Comparison of ENCODE assay signal across 9 cellular contexts in genomic region chr16:69179255-69180010, GRCh38. TPM values are rescaled to one million over a fixed set of nuclear protein-coding genes. Genes with fewer than 3 reads are reported as not detected.
DNase-seq lines count a peak whose midpoint lies in the region; ATAC-seq and TF ChIP-seq lines count a peak whose summit lies in the region.
"Had no signal": no experiment of that assay in that cellular context is flagged by ENCODE, and none has a peak within 500 bp of the region (broad histone marks: within the 10 kb centered on the region; RNA-seq: fewer than 3 reads in every experiment).

No MANE protein-coding gene starts in this region.

- H3K9ac ChIP-seq in liver (ENCODE audit: low read depth in 1 of 2, low read length in 2 of 2), result no peak overlapping the region
- no peak overlapping the region for H3K9ac ChIP-seq in Karpas-422 (ENCODE audit: low read length)

- no peaks in the 10 kb centered on the region for H4K20me1 ChIP-seq in Karpas-422 (ENCODE audit: insufficient read depth, low read depth, low read length)

- no peak overlapping the region for H3K4me3 Mint-ChIP-seq in activated T-cell treated with anti-CD3 and anti-CD28 coated beads, Interleukin-2, amount 50 U/mL, for 72 hours
- H3K4me3 Mint-ChIP-seq in activated T-cell treated with anti-CD3 and anti-CD28 coated beads, Interleukin-2, amount 50 U/mL, for 24 hours, result no peak overlapping the region

- TF ChIP-seq CTCF in body of pancreas (IDR thresholded peaks at IDR 0.05) (no peak), liver (IDR thresholded peaks at IDR 0.05; ENCODE audit: low read depth, low read length, missing input control) (no peak), vagina (IDR thresholded peaks at IDR 0.05) (no peak)

- H3K9me3 ChIP-seq in body of pancreas (no peaks in the 10 kb centered on the region), liver (ENCODE audit: control insufficient read depth in 4 of 4, low read length in 3 of 4) (no peaks in the 10 kb centered on the region), vagina (no peaks in the 10 kb centered on the region), Karpas-422 (ENCODE audit: low read length) (no peaks in the 10 kb centered on the region)

- H3K36me3 ChIP-seq in body of pancreas (replicated peaks in 1 of 2; ENCODE audit: insufficient read depth in 1 of 2, low read depth in 2 of 2) (no peaks in the 10 kb centered on the region), liver (ENCODE audit: control insufficient read depth in 4 of 4, insufficient read depth in 3 of 4, low read depth in 1 of 4, low read length in 3 of 4) (no peaks in the 10 kb centered on the region), vagina (no peaks in the 10 kb centered on the region), Karpas-422 (ENCODE audit: insufficient read depth, low read length) (no peaks in the 10 kb centered on the region)

- no peaks in the 10 kb centered on the region for H3K36me3 Mint-ChIP-seq in activated T-cell treated with anti-CD3 and anti-CD28 coated beads, Interleukin-2, amount 50 U/mL, for 72 hours (ENCODE audit: insufficient read depth in 2 of 2)
- H3K36me3 Mint-ChIP-seq in activated T-cell treated with anti-CD3 and anti-CD28 coated beads, Interleukin-2, amount 50 U/mL, for 24 hours (ENCODE audit: low read depth), result peaks cover 31% of the 10 kb centered on the region

- 3% methylated on average over 7 of the region's 7 CpGs for WGBS in body of pancreas, 2 donors
- 45% methylated on average over 7 of the region's 7 CpGs for WGBS in liver

- peak overlapping the region; percentile 31 for H3K27ac Mint-ChIP-seq in activated T-cell treated with anti-CD3 and anti-CD28 coated beads, Interleukin-2, amount 50 U/mL, for 72 hours
- H3K27ac Mint-ChIP-seq in activated T-cell treated with anti-CD3 and anti-CD28 coated beads, Interleukin-2, amount 50 U/mL, for 24 hours, result no peak overlapping the region

- no peak for TF ChIP-seq POLR2A in body of pancreas (IDR thresholded peaks at IDR 0.05)
- TF ChIP-seq POLR2A in vagina (IDR thresholded peaks at IDR 0.05), result no peak

- H3K4me3 ChIP-seq in body of pancreas (no peak overlapping the region), liver (ENCODE audit: low read depth in 1 of 3, low read length in 3 of 3) (no peak overlapping the region), vagina (peak overlapping the region in 1 of 2 donors; percentile 10), Karpas-422 (ENCODE audit: low read length) (no peak overlapping the region)

- no peaks in the 10 kb centered on the region for H3K9me3 Mint-ChIP-seq in activated T-cell treated with anti-CD3 and anti-CD28 coated beads, Interleukin-2, amount 50 U/mL, for 72 hours
- no peaks in the 10 kb centered on the region for H3K9me3 Mint-ChIP-seq in activated T-cell treated with anti-CD3 and anti-CD28 coated beads, Interleukin-2, amount 50 U/mL, for 24 hours

- H3K4me2 ChIP-seq in Karpas-422 (ENCODE audit: low read depth, low read length, poor library complexity, severe bottlenecking), result no peak overlapping the region

- H3K27me3 ChIP-seq in body of pancreas (no peaks in the 10 kb centered on the region), liver (ENCODE audit: control insufficient read depth in 4 of 4, insufficient read depth in 4 of 4, low read length in 3 of 4) (no peaks in the 10 kb centered on the region), vagina (no peaks in the 10 kb centered on the region), Karpas-422 (ENCODE audit: low read length) (no peaks in the 10 kb centered on the region)

- no peak for DNase-seq in activated T-cell treated with anti-CD3 and anti-CD28 coated beads, Interleukin-2, amount 50 U/mL, for 72 hours
- no peak for DNase-seq in activated T-cell treated with anti-CD3 and anti-CD28 coated beads, Interleukin-2, amount 50 U/mL, for 48 hours
- peak; percentile 91 to 96 (median 94) for DNase-seq in body of pancreas
- no peak for DNase-seq in vagina (ENCODE audit: extremely low spot score in 2 of 2)
- DNase-seq in Karpas-422, result no peak
- DNase-seq in activated T-cell treated with anti-CD3 and anti-CD28 coated beads, Interleukin-2, amount 50 U/mL, for 24 hours, result no peak
- no peak for DNase-seq in NCI-H345 (lab: John Stamatoyannopoulos, UW)

- H3K4me1 Mint-ChIP-seq in activated T-cell treated with anti-CD3 and anti-CD28 coated beads, Interleukin-2, amount 50 U/mL, for 72 hours (ENCODE audit: low read depth), result peaks cover 14% of the 10 kb centered on the region
- H3K4me1 Mint-ChIP-seq in activated T-cell treated with anti-CD3 and anti-CD28 coated beads, Interleukin-2, amount 50 U/mL, for 24 hours (ENCODE audit: low read depth), result peaks cover 23% of the 10 kb centered on the region

- intact Hi-C loops in body of pancreas (cut with DNase I), result no loop called here
- intact Hi-C loops in vagina (cut with DNase I), result loop anchor here (10.0 kb wide), 1 partner anchor 105 kb away; no protein-coding TSS in a partner anchor

- no peaks in the 10 kb centered on the region for H3K27me3 Mint-ChIP-seq in activated T-cell treated with anti-CD3 and anti-CD28 coated beads, Interleukin-2, amount 50 U/mL, for 72 hours (ENCODE audit: low read depth)
- H3K27me3 Mint-ChIP-seq in activated T-cell treated with anti-CD3 and anti-CD28 coated beads, Interleukin-2, amount 50 U/mL, for 24 hours, result no peaks in the 10 kb centered on the region

- no peak overlapping the region for H2AFZ ChIP-seq in Karpas-422 (ENCODE audit: low read length)

- peak in 1 of 2 donors; percentile 26 for TF ChIP-seq RAD21 in liver (IDR thresholded peaks at IDR 0.05)

- H3K27ac ChIP-seq in body of pancreas (peak overlapping the region; percentile 48 to 79 (median 78)), liver (ENCODE audit: low read depth in 1 of 2, low read length in 2 of 2) (no peak overlapping the region), vagina (peak overlapping the region; percentile 66), Karpas-422 (ENCODE audit: low read length) (no peak overlapping the region)
- H3K27ac ChIP-seq: epithelial cell of prostate had no signal

- H3K9me2 ChIP-seq in Karpas-422 (replicated peaks; ENCODE audit: insufficient read depth, low read length), result no peaks in the 10 kb centered on the region

- H3K4me1 ChIP-seq in body of pancreas, result peaks cover 28% of the 10 kb centered on the region
- H3K4me1 ChIP-seq in liver (ENCODE audit: control insufficient read depth in 4 of 4, insufficient read depth in 4 of 4, low read length in 3 of 4), result no peaks in the 10 kb centered on the region
- H3K4me1 ChIP-seq in vagina, result peaks cover 52% of the 10 kb centered on the region
- H3K4me1 ChIP-seq in Karpas-422 (ENCODE audit: low read length), result peaks cover 8% of the 10 kb centered on the region

- no peaks in the 10 kb centered on the region for H3K79me2 ChIP-seq in Karpas-422 (ENCODE audit: low read length)

- ATAC-seq in activated T-cell treated with anti-CD3 and anti-CD28 coated beads, Interleukin-2, amount 50 U/mL, for 72 hours (replicated peaks in 1 of 2), result no peak
- peak; percentile 99 for ATAC-seq in body of pancreas

TF ChIP-seq in liver, 16 proteins besides CTCF, POLR2A, EP300 and RAD21:
- peak; percentile 20 for TF ChIP-seq SP1 (IDR thresholded peaks at IDR 0.05)
- no peak for TF ChIP-seq EGR1 (IDR thresholded peaks at IDR 0.05; ENCODE audit: low read depth in 2 of 2)
- peak; percentile 70 for TF ChIP-seq NR2F2 (IDR thresholded peaks at IDR 0.05)
- TF ChIP-seq GABPA (IDR thresholded peaks at IDR 0.05 in 1 of 2, conservative IDR thresholded peaks at IDR 0.05 in 1 of 2), result no peak
- no peak for TF ChIP-seq FOXA2 (IDR thresholded peaks at IDR 0.05)
- TF ChIP-seq HNF4A (conservative IDR thresholded peaks at IDR 0.05), result no peak
- TF ChIP-seq HNF4G (IDR thresholded peaks at IDR 0.05), result no peak
- TF ChIP-seq JUND (IDR thresholded peaks at IDR 0.05), result no peak
- TF ChIP-seq RXRA (IDR thresholded peaks at IDR 0.05), result peak in 1 of 2 donors; percentile 9

RNA-seq across cellular contexts. Expression of gene SNTB2, which starts 7.5 kb away (rescaled TPM):
- 10 to 100 TPM; 21.1 to 21.9 TPM for total RNA-seq in activated T-cell treated with anti-CD3 and anti-CD28 coated beads, Interleukin-2, amount 50 U/mL, for 72 hours
- total RNA-seq in body of pancreas, result 10 to 100 TPM; 11.2 to 13.5 TPM
- total RNA-seq in liver, result 1 to 10 TPM; 5.6 to 7.8 TPM
- polyA plus RNA-seq in liver, result 1 to 10 TPM; 2.1 to 2.6 TPM
- 50.8 TPM for total RNA-seq in vagina
- 17.7 and 43.3 TPM in 2 replicates for total RNA-seq in Karpas-422 (2014; rRNA removed; shearing (Covaris generic); ENCODE audit: low replicate concordance)

RNA-seq across cellular contexts. Expression of gene UTP4, which starts 47.0 kb away (rescaled TPM):
- 100 to 1,000 TPM in 1 of 2 donors, 10 to 100 TPM in 1; 81.7 to 112 TPM for total RNA-seq in activated T-cell treated with anti-CD3 and anti-CD28 coated beads, Interleukin-2, amount 50 U/mL, for 72 hours
- total RNA-seq in body of pancreas, result 10 to 100 TPM in 1 of 2 donors, 1 to 10 TPM in 1; 9.2 to 12.2 TPM
- 10 to 100 TPM; 11.3 to 13.8 TPM for total RNA-seq in liver
- 10 to 100 TPM; 11.9 to 12.9 TPM for polyA plus RNA-seq in liver
- 34.9 TPM for total RNA-seq in vagina
- total RNA-seq in Karpas-422 (2014; rRNA removed; shearing (Covaris generic); ENCODE audit: low replicate concordance), result 22.0 and 31.6 TPM in 2 replicates

RNA-seq across cellular contexts. Expression of gene CHTF8, which starts 47.0 kb away (rescaled TPM):
- total RNA-seq in activated T-cell treated with anti-CD3 and anti-CD28 coated beads, Interleukin-2, amount 50 U/mL, for 72 hours, result 100 to 1,000 TPM; 159 to 185 TPM
- total RNA-seq in body of pancreas (10 to 100 TPM; 35.3 to 39.4 TPM), liver (10 to 100 TPM; 52.0 to 56.9 TPM), vagina (59.4 TPM)
- polyA plus RNA-seq in liver, result 10 to 100 TPM; 15.2 to 51.1 TPM
- total RNA-seq in Karpas-422 (2014; rRNA removed; shearing (Covaris generic); ENCODE audit: low replicate concordance), result 87.0 and 98.5 TPM in 2 replicates

Comparison
In these comparisons a context has a peak if more than half of its experiments do, and no peak if none do; other contexts are left out.
1. DNase-seq: peak in body of pancreas (4 of 4); none in activated T-cell treated with anti-CD3 and anti-CD28 coated beads, Interleukin-2, amount 50 U/mL, for 72 hours (0 of 2), activated T-cell treated with anti-CD3 and anti-CD28 coated beads, Interleukin-2, amount 50 U/mL, for 48 hours (0 of 2), vagina (0 of 2), Karpas-422 (single experiment), activated T-cell treated with anti-CD3 and anti-CD28 coated beads, Interleukin-2, amount 50 U/mL, for 24 hours (single experiment) and NCI-H345 (single experiment).
2. H3K27ac ChIP-seq: peak in body of pancreas (4 of 4) and vagina (single experiment); none in liver (0 of 2) and Karpas-422 (single experiment).